ENCODE assay signal across 9 cellular contexts in genomic region chr12:53223391-53224267, GRCh38. TPM values are rescaled to one million over a fixed set of nuclear protein-coding genes. Genes with fewer than 3 reads are reported as not detected.
DNase-seq lines count a peak whose midpoint lies in the region; ATAC-seq, FAIRE-seq and TF ChIP-seq lines count a peak whose summit lies in the region.
"Had no signal": no experiment of that assay in that cellular context is flagged by ENCODE, and none has a peak within 500 bp of the region (broad histone marks: within the 10 kb centered on the region; RNA-seq: fewer than 3 reads in every experiment).

No MANE protein-coding gene starts in this region.

- no peak overlapping the region for H2BK15ac ChIP-seq in mesendoderm (replicated peaks; ENCODE audit: low read depth)

- peak overlapping the region; percentile 92 for H2BK5ac ChIP-seq in mesendoderm (ENCODE audit: low read length)

- TF ChIP-seq CTCF in HepG2 (CRISPR knock-in tag; IDR thresholded peaks at IDR 0.05) (no peak), right lobe of liver (IDR thresholded peaks at IDR 0.05) (no peak)

- no peak overlapping the region for H2AFZ ChIP-seq in HepG2 (ENCODE audit: low read length)

- H3K9me3 ChIP-seq in HepG2 (ENCODE audit: low read length) (no peaks in the 10 kb centered on the region), right lobe of liver (no peaks in the 10 kb centered on the region)

- no peak overlapping the region for H4K8ac ChIP-seq in mesendoderm (ENCODE audit: low read depth, low read length)

- H4K20me1 ChIP-seq in HepG2 (ENCODE audit: insufficient read depth, low read length) = no peaks in the 10 kb centered on the region

- WGBS in HepG2 (ENCODE audit: low lambda C conversion rate) = 23% methylated on average over 12 of the region's 21 CpGs
- WGBS in right lobe of liver (ENCODE audit: insufficient coverage, low coverage, low lambda C conversion rate, missing lambda C conversion rate) = 61% methylated on average over 7 of the region's 21 CpGs
- WGBS in mesendoderm (ENCODE audit: extremely low coverage, insufficient coverage, low lambda C conversion rate) = no CpG with 5 or more reads among the region's 21 CpGs

- peak overlapping the region in 2 of 3 experiments; percentile 1 to 89; a peak in 1 of 6 replicates for H3K4me3 ChIP-seq in HepG2 (replicated peaks in 1 of 3; ENCODE audit: insufficient read depth in 1 of 3, low read depth in 2 of 3, low read length in 3 of 3)
- no peak overlapping the region for H3K4me3 ChIP-seq in right lobe of liver
- no peak overlapping the region for H3K4me3 ChIP-seq in mesendoderm (ENCODE audit: low read length)

- H2BK120ac ChIP-seq in mesendoderm (ENCODE audit: low read depth, low read length) = peak overlapping the region; percentile 66

- H3K4me2 ChIP-seq in HepG2 (ENCODE audit: low read depth, low read length) (peak overlapping the region; percentile 100), mesendoderm (ENCODE audit: low read length) (peak overlapping the region; percentile 19)

- peak overlapping the region; percentile 17 for H4K5ac ChIP-seq in mesendoderm (ENCODE audit: low read length)

- FAIRE-seq in HepG2 (lab: Jason Lieb, UNC) = no peak

- H3K4me1 ChIP-seq in HepG2 (ENCODE audit: insufficient read depth, low read length) = peaks cover 46% of the 10 kb centered on the region
- peaks cover 0 to 6% (median 0%) of the 10 kb centered on the region in 4 donors for H3K4me1 ChIP-seq in right lobe of liver
- peaks cover 22% of the 10 kb centered on the region for H3K4me1 ChIP-seq in mesendoderm (ENCODE audit: control insufficient read depth, low read depth, low read length)

- TF ChIP-seq RAD21 in HepG2 (CRISPR knock-in tag; IDR thresholded peaks at IDR 0.05) = no peak

- H3K23ac ChIP-seq in mesendoderm (ENCODE audit: low read length) = peak overlapping the region; percentile 85

- H3K18ac ChIP-seq in mesendoderm (ENCODE audit: low read length) = peak overlapping the region; percentile 34

- peak overlapping the region; percentile 96 for H3K4ac ChIP-seq in mesendoderm (ENCODE audit: low read depth, low read length)

- H2AK5ac ChIP-seq in mesendoderm (ENCODE audit: low read length) = peak overlapping the region; percentile 85

- intact Hi-C loops in HepG2 (cut with micrococcal nuclease; ENCODE audit: unreplicated experiment) (loop anchor here (5.0 kb wide), 1 partner anchor 74 kb away; the partner anchor contains the start of genes MYG1 and PFDN5), right lobe of liver (cut with DNase I) (no loop called here)

- H3K27me3 ChIP-seq in HepG2 (ENCODE audit: control insufficient read depth in 1 of 2, insufficient read depth in 2 of 2, low read length in 2 of 2) (peaks cover 0 to 27% of the 10 kb centered on the region in 2 experiments; a peak in 4 of 5 replicates), right lobe of liver (no peaks in the 10 kb centered on the region), mesendoderm (ENCODE audit: insufficient read depth, low read length, poor library complexity) (no peaks in the 10 kb centered on the region)

- ATAC-seq in HepG2 = no peak
- no peak for ATAC-seq in right lobe of liver
- no peak for ATAC-seq in HG02938 (IDR thresholded peaks at IDR 0.05; ENCODE audit: unreplicated experiment)
- no peak for ATAC-seq in HG03432 (IDR thresholded peaks at IDR 0.05; ENCODE audit: unreplicated experiment)
- no peak for ATAC-seq in HG03097 (IDR thresholded peaks at IDR 0.05; ENCODE audit: low FRiP score, unreplicated experiment)

- no peak for TF ChIP-seq EP300 in HepG2 (IDR thresholded peaks at IDR 0.05; ENCODE audit: low read depth in 2 of 2, low read length in 2 of 2)
- no peak for TF ChIP-seq EP300 in HepG2 (CRISPR knock-in tag; IDR thresholded peaks at IDR 0.05; ENCODE audit: borderline replicate concordance)

- BruUV-seq in HepG2 (replicated peaks; lab: Mats Ljungman, UMichigan) = no TSS peak

- H3K9ac ChIP-seq in HepG2 (ENCODE audit: insufficient read depth, low read depth, low read length) (no peak overlapping the region), mesendoderm (ENCODE audit: low read length) (peak overlapping the region; percentile 63)

- POLR2A ChIA-PET in HepG2 (lab: Yijun Ruan, JAX) = no interaction called here

- no peaks in the 10 kb centered on the region for H3K79me2 ChIP-seq in HepG2 (ENCODE audit: insufficient read depth, low read length)
- peaks cover 9% of the 10 kb centered on the region for H3K79me2 ChIP-seq in mesendoderm (ENCODE audit: control insufficient read depth, insufficient read depth, low read length)

- peaks cover 6% of the 10 kb centered on the region for H3K79me1 ChIP-seq in mesendoderm (ENCODE audit: low read length)

- H3K27ac ChIP-seq in HepG2 (ENCODE audit: extremely low read length, insufficient read depth, low read length) (no peak overlapping the region), right lobe of liver (no peak overlapping the region), mesendoderm (ENCODE audit: low read depth, low read length) (peak overlapping the region; percentile 87)

- peak overlapping the region; percentile 99 for H3K56ac ChIP-seq in mesendoderm (ENCODE audit: low read length)

- CTCF ChIA-PET in HepG2 (lab: Yijun Ruan, JAX; ENCODE audit: low intra/inter-chr PET ratio, low total read pairs) = no interaction called here

- in situ Hi-C loops in HepG2 (cut with HindIII; ENCODE audit: extremely low pct_ligation_motif_present, low pct_unique_long_range_greater_than_20kb) = no loop called here

- no peak for DNase-seq in HepG2 (ENCODE audit: low spot score)
- DNase-seq in right lobe of liver = no peak
- peak; percentile 52 for DNase-seq in central memory CD4-positive, alpha-beta T cell
- peak; percentile 75 for DNase-seq in mesendoderm
- no peak for DNase-seq in activated CD4-positive, CD25-positive, alpha-beta regulatory T cell (lab: John Stamatoyannopoulos, UW)
- DNase-seq: stimulated activated CD4-positive, alpha-beta T cell treated with anti-CD3 and anti-CD28 coated beads, Interleukin-1b, Interleukin-23, amount 100 ng/mL, for 48 hours had no signal

- H3K36me3 ChIP-seq in HepG2 (replicated peaks in 1 of 2; ENCODE audit: control insufficient read depth in 1 of 2, insufficient read depth in 2 of 2, low read length in 2 of 2) = no peaks in the 10 kb centered on the region
- no peaks in the 10 kb centered on the region for H3K36me3 ChIP-seq in right lobe of liver
- no peaks in the 10 kb centered on the region for H3K36me3 ChIP-seq in mesendoderm (ENCODE audit: control insufficient read depth, insufficient read depth, low read length)

- TF ChIP-seq POLR2A in HepG2 (IDR thresholded peaks at IDR 0.05; ENCODE audit: insufficient read depth in 1 of 2, low read depth in 2 of 2, low read length in 2 of 2) = no peak
- no peak for TF ChIP-seq POLR2A in right lobe of liver (IDR thresholded peaks at IDR 0.05)

RNA-seq across cellular contexts. Expression of gene RARG, which starts 8.4 kb away (rescaled TPM):
- 0.77 and 0.91 TPM in 2 replicates for total RNA-seq in HepG2 (2016; rRNA removed; fragmentation: Illumina TruSeq; extraction: Trizol)
- total RNA-seq in HepG2 (2016; cell fraction: cytosol; rRNA removed; fragmentation: Illumina TruSeq; extraction: Trizol; ENCODE audit: low read depth) = 0.18 and 0.91 TPM in 2 replicates
- total RNA-seq in HepG2 (2016; cell fraction: insoluble cytoplasmic fraction; rRNA removed; fragmentation: Illumina TruSeq; extraction: Trizol) = 0.49 and 1.3 TPM in 2 replicates
- 0.90 and 1.1 TPM in 2 replicates for total RNA-seq in HepG2 (2016; cell fraction: membrane; rRNA removed; fragmentation: Illumina TruSeq; extraction: Trizol)
- 0.72 and 1.5 TPM in 2 replicates for total RNA-seq in HepG2 (2016; cell fraction: nucleus; rRNA removed; fragmentation: Illumina TruSeq; extraction: Trizol)
- polyA plus RNA-seq in HepG2 (2011; rRNA removed) = 1.5 and 1.6 TPM in 2 replicates
- polyA plus RNA-seq in HepG2 (2011; cell fraction: cytosol; rRNA removed) = 0.87 and 1.9 TPM in 2 replicates
- polyA plus RNA-seq in HepG2 (2011; cell fraction: nucleus; rRNA removed) = 3.2 and 4.1 TPM in 2 replicates
- 0.89 and 0.92 TPM in 2 replicates for polyA plus RNA-seq in HepG2 (2012)
- 0.21 and 0.27 TPM in 2 replicates for polyA plus RNA-seq in HepG2 (2016; cell fraction: cytosol; fragmentation: Illumina TruSeq; extraction: Trizol; ENCODE audit: low read depth)
- 1.0 and 1.1 TPM in 2 replicates for polyA plus RNA-seq in HepG2 (2016; cell fraction: insoluble cytoplasmic fraction; fragmentation: Illumina TruSeq; extraction: Trizol; ENCODE audit: low read depth)
- polyA plus RNA-seq in HepG2 (2016; cell fraction: membrane; fragmentation: Illumina TruSeq; extraction: Trizol; ENCODE audit: low read depth) = 0.57 and 0.81 TPM in 2 replicates
- 2.2 and 2.3 TPM in 2 replicates for polyA plus RNA-seq in HepG2 (2016; cell fraction: nucleus; fragmentation: Illumina TruSeq; extraction: Trizol; ENCODE audit: insufficient read depth, low read depth)
- 4.0 and 33.4 TPM in 2 replicates for polyA minus RNA-seq in HepG2 (2011; rRNA and poly(A)+ RNA removed; ENCODE audit: low replicate concordance)
- polyA minus RNA-seq in HepG2 (2011; cell fraction: cytosol; rRNA and poly(A)+ RNA removed) = 0.99 and 1.1 TPM in 2 replicates
- 0.25 and 1.7 TPM in 2 replicates for polyA minus RNA-seq in HepG2 (2011; cell fraction: nucleus; rRNA and poly(A)+ RNA removed)
- total RNA-seq in right lobe of liver = 1 to 10 TPM; 1.9 to 2.4 (median 2.1) TPM
- polyA plus RNA-seq in mesendoderm (2013, experiment 1 of 2) = 28.5 TPM
- 26.2 TPM for polyA plus RNA-seq in mesendoderm (2013, experiment 2 of 2)

RNA-seq across cellular contexts. Expression of gene ITGB7, which starts 16.6 kb away (rescaled TPM):
- total RNA-seq in HepG2 (2016; rRNA removed; fragmentation: Illumina TruSeq; extraction: Trizol) (0.13 and 0.18 TPM in 2 replicates), right lobe of liver (1 to 10 TPM; 2.9 to 8.0 (median 3.9) TPM)
- total RNA-seq in HepG2 (2016; cell fraction: cytosol; rRNA removed; fragmentation: Illumina TruSeq; extraction: Trizol; ENCODE audit: low read depth) = not detected in 2 replicates
- total RNA-seq in HepG2 (2016; cell fraction: insoluble cytoplasmic fraction; rRNA removed; fragmentation: Illumina TruSeq; extraction: Trizol) = 0.32 TPM in 1 of 2 replicates, not detected in the other
- total RNA-seq in HepG2 (2016; cell fraction: membrane; rRNA removed; fragmentation: Illumina TruSeq; extraction: Trizol) = not detected in 2 replicates
- total RNA-seq in HepG2 (2016; cell fraction: nucleus; rRNA removed; fragmentation: Illumina TruSeq; extraction: Trizol) = not detected in 2 replicates
- polyA plus RNA-seq in HepG2 (2011; rRNA removed) = 0.14 and 0.16 TPM in 2 replicates
- polyA plus RNA-seq in HepG2 (2011; cell fraction: cytosol; rRNA removed) = 0.09 and 0.13 TPM in 2 replicates
- 0.39 and 0.40 TPM in 2 replicates for polyA plus RNA-seq in HepG2 (2011; cell fraction: nucleus; rRNA removed)
- polyA plus RNA-seq in HepG2 (2012) = 0.20 and 0.30 TPM in 2 replicates
- not detected in 2 replicates for polyA plus RNA-seq in HepG2 (2016; cell fraction: cytosol; fragmentation: Illumina TruSeq; extraction: Trizol; ENCODE audit: low read depth)
- polyA plus RNA-seq in HepG2 (2016; cell fraction: insoluble cytoplasmic fraction; fragmentation: Illumina TruSeq; extraction: Trizol; ENCODE audit: low read depth) = 0.33 TPM in 1 of 2 replicates, not detected in the other
- not detected in 2 replicates for polyA plus RNA-seq in HepG2 (2016; cell fraction: membrane; fragmentation: Illumina TruSeq; extraction: Trizol; ENCODE audit: low read depth)
- 0.20 TPM in 1 of 2 replicates, not detected in the other for polyA plus RNA-seq in HepG2 (2016; cell fraction: nucleus; fragmentation: Illumina TruSeq; extraction: Trizol; ENCODE audit: insufficient read depth, low read depth)
- 0.40 and 2.6 TPM in 2 replicates for polyA minus RNA-seq in HepG2 (2011; rRNA and poly(A)+ RNA removed; ENCODE audit: low replicate concordance)
- polyA minus RNA-seq in HepG2 (2011; cell fraction: cytosol; rRNA and poly(A)+ RNA removed) = not detected in 2 replicates
- polyA minus RNA-seq in HepG2 (2011; cell fraction: nucleus; rRNA and poly(A)+ RNA removed) = not detected in 2 replicates
- polyA plus RNA-seq in mesendoderm (2013, experiment 1 of 2) = 0.49 TPM
- polyA plus RNA-seq in mesendoderm (2013, experiment 2 of 2) = 0.88 TPM

RNA-seq across cellular contexts. Expression of gene CSAD, which starts 42.9 kb away (rescaled TPM):
- total RNA-seq in HepG2 (2016; rRNA removed; fragmentation: Illumina TruSeq; extraction: Trizol) = 2.7 and 7.2 TPM in 2 replicates
- 3.9 and 6.0 TPM in 2 replicates for total RNA-seq in HepG2 (2016; cell fraction: cytosol; rRNA removed; fragmentation: Illumina TruSeq; extraction: Trizol; ENCODE audit: low read depth)
- 1.3 and 7.7 TPM in 2 replicates for total RNA-seq in HepG2 (2016; cell fraction: insoluble cytoplasmic fraction; rRNA removed; fragmentation: Illumina TruSeq; extraction: Trizol)
- 2.3 TPM in 2 replicates for total RNA-seq in HepG2 (2016; cell fraction: membrane; rRNA removed; fragmentation: Illumina TruSeq; extraction: Trizol)
- total RNA-seq in HepG2 (2016; cell fraction: nucleus; rRNA removed; fragmentation: Illumina TruSeq; extraction: Trizol) = 12.9 and 16.2 TPM in 2 replicates
- polyA plus RNA-seq in HepG2 (2011; rRNA removed) = 23.5 and 25.2 TPM in 2 replicates
- 4.3 and 5.6 TPM in 2 replicates for polyA plus RNA-seq in HepG2 (2011; cell fraction: cytosol; rRNA removed)
- 112 and 125 TPM in 2 replicates for polyA plus RNA-seq in HepG2 (2011; cell fraction: nucleus; rRNA removed)
- polyA plus RNA-seq in HepG2 (2012) = 10.0 and 10.8 TPM in 2 replicates
- 0.41 and 0.44 TPM in 2 replicates for polyA plus RNA-seq in HepG2 (2016; cell fraction: cytosol; fragmentation: Illumina TruSeq; extraction: Trizol; ENCODE audit: low read depth)
- polyA plus RNA-seq in HepG2 (2016; cell fraction: insoluble cytoplasmic fraction; fragmentation: Illumina TruSeq; extraction: Trizol; ENCODE audit: low read depth) = 2.9 and 3.3 TPM in 2 replicates
- polyA plus RNA-seq in HepG2 (2016; cell fraction: membrane; fragmentation: Illumina TruSeq; extraction: Trizol; ENCODE audit: low read depth) = 1.2 TPM in 2 replicates
- polyA plus RNA-seq in HepG2 (2016; cell fraction: nucleus; fragmentation: Illumina TruSeq; extraction: Trizol; ENCODE audit: insufficient read depth, low read depth) = 64.6 and 67.6 TPM in 2 replicates
- polyA minus RNA-seq in HepG2 (2011; rRNA and poly(A)+ RNA removed; ENCODE audit: low replicate concordance) = 12.1 and 29.8 TPM in 2 replicates
- polyA minus RNA-seq in HepG2 (2011; cell fraction: cytosol; rRNA and poly(A)+ RNA removed) = 1.8 and 1.9 TPM in 2 replicates
- 20.1 and 26.4 TPM in 2 replicates for polyA minus RNA-seq in HepG2 (2011; cell fraction: nucleus; rRNA and poly(A)+ RNA removed)
- total RNA-seq in right lobe of liver = 10 to 100 TPM; 20.6 to 54.2 (median 37.1) TPM
- polyA plus RNA-seq in mesendoderm (2013, experiment 1 of 2) = 3.2 TPM
- polyA plus RNA-seq in mesendoderm (2013, experiment 2 of 2) = 3.5 TPM

RNA-seq across cellular contexts. Expression of gene ZNF740, which starts 43.1 kb away (rescaled TPM):
- total RNA-seq in HepG2 (2016; rRNA removed; fragmentation: Illumina TruSeq; extraction: Trizol) = 15.0 and 16.9 TPM in 2 replicates
- 2.4 and 4.8 TPM in 2 replicates for total RNA-seq in HepG2 (2016; cell fraction: cytosol; rRNA removed; fragmentation: Illumina TruSeq; extraction: Trizol; ENCODE audit: low read depth)
- total RNA-seq in HepG2 (2016; cell fraction: insoluble cytoplasmic fraction; rRNA removed; fragmentation: Illumina TruSeq; extraction: Trizol) = 13.9 and 16.1 TPM in 2 replicates
- total RNA-seq in HepG2 (2016; cell fraction: membrane; rRNA removed; fragmentation: Illumina TruSeq; extraction: Trizol) = 11.3 and 11.8 TPM in 2 replicates
- total RNA-seq in HepG2 (2016; cell fraction: nucleus; rRNA removed; fragmentation: Illumina TruSeq; extraction: Trizol) = 20.9 and 23.7 TPM in 2 replicates
- 19.0 and 22.0 TPM in 2 replicates for polyA plus RNA-seq in HepG2 (2011; rRNA removed)
- 7.2 and 8.9 TPM in 2 replicates for polyA plus RNA-seq in HepG2 (2011; cell fraction: cytosol; rRNA removed)
- polyA plus RNA-seq in HepG2 (2011; cell fraction: nucleus; rRNA removed) = 49.3 and 50.2 TPM in 2 replicates
- polyA plus RNA-seq in HepG2 (2012) = 15.4 and 16.5 TPM in 2 replicates
- 1.4 and 2.0 TPM in 2 replicates for polyA plus RNA-seq in HepG2 (2016; cell fraction: cytosol; fragmentation: Illumina TruSeq; extraction: Trizol; ENCODE audit: low read depth)
- polyA plus RNA-seq in HepG2 (2016; cell fraction: insoluble cytoplasmic fraction; fragmentation: Illumina TruSeq; extraction: Trizol; ENCODE audit: low read depth) = 11.3 and 12.0 TPM in 2 replicates
- 4.1 and 5.8 TPM in 2 replicates for polyA plus RNA-seq in HepG2 (2016; cell fraction: membrane; fragmentation: Illumina TruSeq; extraction: Trizol; ENCODE audit: low read depth)
- 21.2 and 25.1 TPM in 2 replicates for polyA plus RNA-seq in HepG2 (2016; cell fraction: nucleus; fragmentation: Illumina TruSeq; extraction: Trizol; ENCODE audit: insufficient read depth, low read depth)
- polyA minus RNA-seq in HepG2 (2011; rRNA and poly(A)+ RNA removed; ENCODE audit: low replicate concordance) = 41.0 and 77.8 TPM in 2 replicates
- 8.4 and 10.6 TPM in 2 replicates for polyA minus RNA-seq in HepG2 (2011; cell fraction: cytosol; rRNA and poly(A)+ RNA removed)
- polyA minus RNA-seq in HepG2 (2011; cell fraction: nucleus; rRNA and poly(A)+ RNA removed) = 91.4 and 93.6 TPM in 2 replicates
- total RNA-seq in right lobe of liver = 10 to 100 TPM in 5 of 6 experiments, 1 to 10 TPM in 1; 5.5 to 24.4 (median 19.2) TPM
- 6.8 TPM for polyA plus RNA-seq in mesendoderm (2013, experiment 1 of 2)
- 7.1 TPM for polyA plus RNA-seq in mesendoderm (2013, experiment 2 of 2)

RNA-seq across cellular contexts. Expression of gene ESPL1, which starts 44.5 kb away (rescaled TPM):
- 11.5 and 11.6 TPM in 2 replicates for total RNA-seq in HepG2 (2016; rRNA removed; fragmentation: Illumina TruSeq; extraction: Trizol)
- total RNA-seq in HepG2 (2016; cell fraction: cytosol; rRNA removed; fragmentation: Illumina TruSeq; extraction: Trizol; ENCODE audit: low read depth) = 2.5 and 2.8 TPM in 2 replicates
- total RNA-seq in HepG2 (2016; cell fraction: insoluble cytoplasmic fraction; rRNA removed; fragmentation: Illumina TruSeq; extraction: Trizol) = 11.5 and 12.0 TPM in 2 replicates
- 3.1 and 4.2 TPM in 2 replicates for total RNA-seq in HepG2 (2016; cell fraction: membrane; rRNA removed; fragmentation: Illumina TruSeq; extraction: Trizol)
- total RNA-seq in HepG2 (2016; cell fraction: nucleus; rRNA removed; fragmentation: Illumina TruSeq; extraction: Trizol) = 16.7 and 24.8 TPM in 2 replicates
- polyA plus RNA-seq in HepG2 (2011; rRNA removed) = 5.3 and 5.8 TPM in 2 replicates
- 1.9 and 3.3 TPM in 2 replicates for polyA plus RNA-seq in HepG2 (2011; cell fraction: cytosol; rRNA removed)
- 22.2 and 36.2 TPM in 2 replicates for polyA plus RNA-seq in HepG2 (2011; cell fraction: nucleus; rRNA removed)
- 2.4 and 4.2 TPM in 2 replicates for polyA plus RNA-seq in HepG2 (2012)
- 0.60 and 0.89 TPM in 2 replicates for polyA plus RNA-seq in HepG2 (2016; cell fraction: cytosol; fragmentation: Illumina TruSeq; extraction: Trizol; ENCODE audit: low read depth)
- polyA plus RNA-seq in HepG2 (2016; cell fraction: insoluble cytoplasmic fraction; fragmentation: Illumina TruSeq; extraction: Trizol; ENCODE audit: low read depth) = 5.1 and 8.7 TPM in 2 replicates
- polyA plus RNA-seq in HepG2 (2016; cell fraction: membrane; fragmentation: Illumina TruSeq; extraction: Trizol; ENCODE audit: low read depth) = 1.7 and 1.8 TPM in 2 replicates
- polyA plus RNA-seq in HepG2 (2016; cell fraction: nucleus; fragmentation: Illumina TruSeq; extraction: Trizol; ENCODE audit: insufficient read depth, low read depth) = 41.3 and 46.0 TPM in 2 replicates
- 14.1 and 75.7 TPM in 2 replicates for polyA minus RNA-seq in HepG2 (2011; rRNA and poly(A)+ RNA removed; ENCODE audit: low replicate concordance)
- polyA minus RNA-seq in HepG2 (2011; cell fraction: cytosol; rRNA and poly(A)+ RNA removed) = 2.5 and 3.9 TPM in 2 replicates
- polyA minus RNA-seq in HepG2 (2011; cell fraction: nucleus; rRNA and poly(A)+ RNA removed) = 13.1 and 16.0 TPM in 2 replicates
- 10 to 100 TPM in 2 of 6 experiments, 1 to 10 TPM in 3, under 1 TPM in 1; 0.04 to 15.0 (median 4.5) TPM for total RNA-seq in right lobe of liver
- polyA plus RNA-seq in mesendoderm (2013, experiment 1 of 2) = 16.8 TPM
- 15.4 TPM for polyA plus RNA-seq in mesendoderm (2013, experiment 2 of 2)

Comparison
In these comparisons a context has a peak if more than half of its experiments do, and no peak if none do; other contexts are left out.
1. H3K4me3 ChIP-seq: peak in HepG2 (2 of 3); none in right lobe of liver (0 of 3) and mesendoderm (single experiment).
2. DNase-seq: peak in central memory CD4-positive, alpha-beta T cell (single experiment) and mesendoderm (single experiment); none in HepG2 (single experiment), right lobe of liver (0 of 3) and activated CD4-positive, CD25-positive, alpha-beta regulatory T cell (0 of 4).